ENCODE assay signal across 21 cellular contexts in genomic region chr11:33303541-33303940, GRCh38. TPM values are rescaled to one million over a fixed set of nuclear protein-coding genes. Genes with fewer than 3 reads are reported as not detected.
DNase-seq lines count a peak whose midpoint lies in the region; ATAC-seq and TF ChIP-seq lines count a peak whose summit lies in the region.
"Had no signal": no experiment of that assay in that cellular context is flagged by ENCODE, and none has a peak within 500 bp of the region (broad histone marks: within the 10 kb centered on the region; RNA-seq: fewer than 3 reads in every experiment).

No MANE protein-coding gene starts in this region.

- TF ChIP-seq CTCF in right atrium auricular region (IDR thresholded peaks at IDR 0.05) = no peak

- no peaks in the 10 kb centered on the region for H3K9me3 Mint-ChIP-seq in stimulated activated naive CD8-positive, alpha-beta T cell treated with anti-CD3 and anti-CD28 coated beads, Interleukin-15, amount 100 ng/mL, for 72 hours
- H3K9me3 Mint-ChIP-seq: CD14-positive monocyte; CD8-positive, alpha-beta memory T cell had no signal

- peaks cover 13% of the 10 kb centered on the region for H3K4me1 Mint-ChIP-seq in stimulated activated naive CD8-positive, alpha-beta T cell treated with anti-CD3 and anti-CD28 coated beads, Interleukin-15, amount 100 ng/mL, for 72 hours

- peak overlapping the region; percentile 12 to 25 for H3K27ac ChIP-seq in right atrium auricular region
- H3K27ac ChIP-seq in skeletal muscle tissue (ENCODE audit: low read depth, low read length) = peak overlapping the region; percentile 19

- no peaks in the 10 kb centered on the region for H3K27me3 Mint-ChIP-seq in stimulated activated naive CD8-positive, alpha-beta T cell treated with anti-CD3 and anti-CD28 coated beads, Interleukin-15, amount 100 ng/mL, for 72 hours
- H3K27me3 Mint-ChIP-seq: CD8-positive, alpha-beta memory T cell had no signal

- peak overlapping the region; percentile 6 to 51 (median 48) for H3K9ac ChIP-seq in skeletal muscle tissue (ENCODE audit: low read depth in 1 of 3, low read length in 3 of 3)

- no peaks in the 10 kb centered on the region for H3K27me3 ChIP-seq in right atrium auricular region
- H3K27me3 ChIP-seq in skeletal muscle tissue (ENCODE audit: control insufficient read depth in 3 of 3, insufficient read depth in 3 of 3, low read length in 3 of 3) = no peaks in the 10 kb centered on the region
- H3K27me3 ChIP-seq: BE2C had no signal

- H3K4me3 Mint-ChIP-seq in stimulated activated naive CD8-positive, alpha-beta T cell treated with anti-CD3 and anti-CD28 coated beads, Interleukin-15, amount 100 ng/mL, for 72 hours = no peak overlapping the region
- H3K4me3 Mint-ChIP-seq: CD14-positive monocyte had no signal

- H3K36me3 ChIP-seq in right atrium auricular region = peaks cover 7% of the 10 kb centered on the region
- no peaks in the 10 kb centered on the region for H3K36me3 ChIP-seq in skeletal muscle tissue (ENCODE audit: control insufficient read depth in 3 of 3, insufficient read depth in 3 of 3, low read length in 3 of 3)
- H3K36me3 ChIP-seq: BE2C had no signal

- H3K27ac Mint-ChIP-seq in stimulated activated naive CD8-positive, alpha-beta T cell treated with anti-CD3 and anti-CD28 coated beads, Interleukin-15, amount 100 ng/mL, for 72 hours = no peak overlapping the region
- H3K27ac Mint-ChIP-seq: CD14-positive monocyte had no signal

- no peak overlapping the region for H3K4me3 ChIP-seq in right atrium auricular region
- peak overlapping the region in 1 of 3 donors; percentile 7 for H3K4me3 ChIP-seq in skeletal muscle tissue (ENCODE audit: low read length in 3 of 3)
- H3K4me3 ChIP-seq: K562 had no signal

- intact Hi-C loops in cardiac septum (cut with DNase I) = no loop called here

- peaks cover 0 to 47% of the 10 kb centered on the region in 2 donors for H3K4me1 ChIP-seq in right atrium auricular region
- H3K4me1 ChIP-seq in skeletal muscle tissue (ENCODE audit: control insufficient read depth in 3 of 3, insufficient read depth in 3 of 3, low read length in 3 of 3) = peaks cover 16 to 25% (median 20%) of the 10 kb centered on the region in 3 donors
- H3K4me1 ChIP-seq: BE2C had no signal

- no peaks in the 10 kb centered on the region for H3K9me3 ChIP-seq in right atrium auricular region
- no peaks in the 10 kb centered on the region for H3K9me3 ChIP-seq in skeletal muscle tissue (ENCODE audit: control insufficient read depth in 3 of 3, low read length in 3 of 3)
- H3K9me3 ChIP-seq: BE2C had no signal

- no peak for ATAC-seq in stimulated activated naive CD8-positive, alpha-beta T cell treated with anti-CD3 and anti-CD28 coated beads, Interleukin-15, amount 100 ng/mL, for 72 hours
- ATAC-seq: HepG2, K562 had no signal

- DNase-seq in NCI-H2171 treated with DMSO at 0.1 percent for 48 hours (lab: John Stamatoyannopoulos, UW) (peak; percentile 32), NCI-H2171 (lab: John Stamatoyannopoulos, UW) (no peak), right atrium auricular region (ENCODE audit: low spot score) (no peak), cardiac septum (ENCODE audit: low spot score) (no peak), fibroblast of gingiva (ENCODE audit: low read depth) (peak; percentile 15), NCI-H2107 (lab: John Stamatoyannopoulos, UW) (no peak)
- no peak for DNase-seq in stimulated activated naive CD8-positive, alpha-beta T cell treated with anti-CD3 and anti-CD28 coated beads, Interleukin-15, amount 100 ng/mL, for 72 hours
- DNase-seq: 8988T; ACHN; BE2C; CD8-positive, alpha-beta memory T cell; Kasumi-1; NCI-H1105; NCI-H1436 treated with DMSO at 0.1 percent for 48 hours; NCI-H187 treated with DMSO at 0.1 percent for 48 hours; NCI-H226; NCI-H510A had no signal

RNA-seq across cellular contexts. Expression of gene HIPK3, which starts 46.4 kb away (rescaled TPM):
- total RNA-seq in right atrium auricular region (100 to 1,000 TPM; 142 to 209 TPM), cardiac septum (302 TPM), skeletal muscle tissue (478 TPM)

Comparison
In these comparisons a context has a peak if more than half of its experiments do, and no peak if none do; other contexts are left out.
1. DNase-seq: peak in NCI-H2171 treated with DMSO at 0.1 percent for 48 hours (single experiment) and fibroblast of gingiva (single experiment); none in NCI-H2171 (single experiment), right atrium auricular region (single experiment), cardiac septum (single experiment), NCI-H2107 (single experiment) and stimulated activated naive CD8-positive, alpha-beta T cell treated with anti-CD3 and anti-CD28 coated beads, Interleukin-15, amount 100 ng/mL, for 72 hours (0 of 2).